Comparison of ENCODE assay signal across 4 cellular contexts in genomic region chr17:82681547-82681946, GRCh38.
TF ChIP-seq lines count a peak whose summit lies in the region.

No MANE protein-coding gene starts in this region.

TF ChIP-seq in A549, 52 proteins besides CTCF, POLR2A, EP300 and RAD21:
- TF ChIP-seq KDM1A (IDR thresholded peaks at IDR 0.05; ENCODE audit: low read depth) (0 out of 2 replicates have a peak, but pooled peaks have one; percentile 34), FOXS1 (CRISPR knock-in tag; IDR thresholded peaks at IDR 0.05) (no peak)

TF ChIP-seq in HEK293, 187 proteins besides CTCF, POLR2A, EP300 and RAD21:
- TF ChIP-seq SETDB1 (IDR thresholded peaks at IDR 0.05; ENCODE audit: insufficient read length, low read length): peak; percentile 65
- no peak for TF ChIP-seq ZNF529 (tag by site-specific recombination; IDR thresholded peaks at IDR 0.05; ENCODE audit: insufficient replicate concordance)

TF ChIP-seq in K562, 482 proteins besides CTCF, POLR2A, EP300 and RAD21:
- TF ChIP-seq ZNF324 (CRISPR knock-in tag; IDR thresholded peaks at IDR 0.05) (peak; percentile 94), POLR3G (IDR thresholded peaks at IDR 0.05; ENCODE audit: extremely low read depth, insufficient read length, insufficient replicate concordance) (no peak), CBX3 (IDR thresholded peaks at IDR 0.05; ENCODE audit: borderline replicate concordance in 1 of 2, low read length in 2 of 2) (peak in 1 of 2 experiments; percentile 62; a peak in 1 of 3 replicates), THRA (IDR thresholded peaks at IDR 0.05) (no peak)

TF ChIP-seq in HEK293T, 16 proteins besides CTCF, POLR2A, EP300 and RAD21:
- TF ChIP-seq FOXK2 (IDR thresholded peaks at IDR 0.05) (no peak), SUZ12 (IDR thresholded peaks at IDR 0.05) (no peak), SP1 (IDR thresholded peaks at IDR 0.05) (no peak), ELF4 (IDR thresholded peaks at IDR 0.05) (no peak), HDGF (IDR thresholded peaks at IDR 0.05; ENCODE audit: borderline replicate concordance) (no peak), ZNF384 (IDR thresholded peaks at IDR 0.05) (no peak), BHLHE40 (IDR thresholded peaks at IDR 0.05; ENCODE audit: borderline replicate concordance) (no peak)
TF ChIP-seq in HEK293T: peak in this region for 0.
